In genomic region chr12:83473408-83474095, GRCh38 we compare ENCODE assay signal across 11 cellular contexts.
DNase-seq lines count a peak whose midpoint lies in the region; ATAC-seq lines count a peak whose summit lies in the region.
"Had no signal": no experiment of that assay in that cellular context is flagged by ENCODE, and none has a peak within 500 bp of the region (broad histone marks: within the 10 kb centered on the region; RNA-seq: fewer than 3 reads in every experiment).

No MANE protein-coding gene starts in this region.

- H3K9me3 ChIP-seq in endocrine pancreas (ENCODE audit: control insufficient read depth, low read length) = no peaks in the 10 kb centered on the region

- H3K36me3 Mint-ChIP-seq in activated T-helper 17 cell treated with anti-CD3 and anti-CD28 coated beads, Interleukin-2, amount 50 U/mL, for 72 hours (ENCODE audit: low read depth) = no peaks in the 10 kb centered on the region
- H3K36me3 Mint-ChIP-seq: CD4-positive, CD25-positive, alpha-beta regulatory T cell had no signal

- H3K4me1 Mint-ChIP-seq in activated T-helper 17 cell treated with anti-CD3 and anti-CD28 coated beads, Interleukin-2, amount 50 U/mL, for 72 hours = no peaks in the 10 kb centered on the region
- H3K4me1 Mint-ChIP-seq: CD4-positive, CD25-positive, alpha-beta regulatory T cell had no signal

- no peaks in the 10 kb centered on the region for H3K9me3 Mint-ChIP-seq in activated T-helper 17 cell treated with anti-CD3 and anti-CD28 coated beads, Interleukin-2, amount 50 U/mL, for 72 hours

- no peaks in the 10 kb centered on the region for H3K36me3 ChIP-seq in endocrine pancreas (ENCODE audit: control insufficient read depth, insufficient read depth, low read length)

- no peaks in the 10 kb centered on the region for H3K4me1 ChIP-seq in endocrine pancreas (ENCODE audit: control insufficient read depth, insufficient read depth, low read length)

- DNase-seq in NCI-H345 (lab: John Stamatoyannopoulos, UW) (no peak), CD1c-positive myeloid dendritic cell (ENCODE audit: extremely low spot score) (no peak)
- DNase-seq: activated naive CD4-positive, alpha-beta T cell; CD4-positive, CD25-positive, alpha-beta regulatory T cell; NCI-H2029 treated with DMSO at 0.1 percent for 48 hours had no signal

- no peak overlapping the region for H3K27ac Mint-ChIP-seq in activated T-helper 17 cell treated with anti-CD3 and anti-CD28 coated beads, Interleukin-2, amount 50 U/mL, for 72 hours
- H3K27ac Mint-ChIP-seq: CD4-positive, CD25-positive, alpha-beta regulatory T cell had no signal

- no peaks in the 10 kb centered on the region for H3K27me3 Mint-ChIP-seq in activated T-helper 17 cell treated with anti-CD3 and anti-CD28 coated beads, Interleukin-2, amount 50 U/mL, for 72 hours
- H3K27me3 Mint-ChIP-seq: CD4-positive, CD25-positive, alpha-beta regulatory T cell had no signal

- no peak overlapping the region for H3K9ac ChIP-seq in endocrine pancreas (ENCODE audit: control insufficient read depth, insufficient read depth, low read length)

- ATAC-seq in GM18508 (IDR thresholded peaks at IDR 0.05; ENCODE audit: insufficient read depth, unreplicated experiment) (peak; percentile 99), GM21515 (IDR thresholded peaks at IDR 0.05; ENCODE audit: unreplicated experiment) (peak; percentile 96), HG03066 (IDR thresholded peaks at IDR 0.05; ENCODE audit: low read depth, unreplicated experiment) (peak; percentile 99)
- no peak for ATAC-seq in activated T-helper 17 cell treated with anti-CD3 and anti-CD28 coated beads, Interleukin-2, amount 50 U/mL, for 72 hours (replicated peaks)
- no peak for ATAC-seq in activated CD4-positive, CD25-positive, alpha-beta regulatory T cell treated with anti-CD3 and anti-CD28 coated beads, Interleukin-2, amount 50 U/mL, for 24 hours

- H3K4me3 Mint-ChIP-seq in activated T-helper 17 cell treated with anti-CD3 and anti-CD28 coated beads, Interleukin-2, amount 50 U/mL, for 72 hours = no peak overlapping the region
- H3K4me3 Mint-ChIP-seq: CD4-positive, CD25-positive, alpha-beta regulatory T cell had no signal

- H3K27me3 ChIP-seq in endocrine pancreas (ENCODE audit: control insufficient read depth, insufficient read depth, low read length) = no peaks in the 10 kb centered on the region

- H3K4me3 ChIP-seq in endocrine pancreas (ENCODE audit: control insufficient read depth, insufficient read depth, low read length) = peak overlapping the region; percentile 54

Comparison
In these comparisons a context has a peak if more than half of its experiments do, and no peak if none do; other contexts are left out.
1. ATAC-seq: peak in GM18508 (single experiment), GM21515 (single experiment) and HG03066 (single experiment); none in activated T-helper 17 cell treated with anti-CD3 and anti-CD28 coated beads, Interleukin-2, amount 50 U/mL, for 72 hours (single experiment) and activated CD4-positive, CD25-positive, alpha-beta regulatory T cell treated with anti-CD3 and anti-CD28 coated beads, Interleukin-2, amount 50 U/mL, for 24 hours (0 of 2).